ENCODE assay signal across 8 cellular contexts in genomic region chr12:34123092-34123491, GRCh38.
DNase-seq lines count a peak whose midpoint lies in the region; ATAC-seq, FAIRE-seq and TF ChIP-seq lines count a peak whose summit lies in the region.
"Not testable (repeated sequence)": the region's sequence is repeated elsewhere in the genome, so short reads cannot be mapped to it uniquely, and the experiment has no call there.

No MANE protein-coding gene starts in this region.

- not testable (repeated sequence) for H3K27ac ChIP-seq in astrocyte (ENCODE audit: low read depth, low read length); trophoblast cell (ENCODE audit: low read depth, low read length)

- not testable (repeated sequence) for H2AK5ac ChIP-seq in trophoblast cell (ENCODE audit: low read length)

- H3K23ac ChIP-seq in trophoblast cell (ENCODE audit: low read length): not testable (repeated sequence)

- POLR2A ChIA-PET in T-cell (lab: Charles Lee): not testable (repeated sequence)

- peak; percentile 99 for FAIRE-seq in A204.1 (lab: Jason Lieb, UNC)
- not testable (repeated sequence) for FAIRE-seq in astrocyte (lab: Jason Lieb, UNC)

- not testable (repeated sequence) for H3K4me1 ChIP-seq in astrocyte (ENCODE audit: insufficient read depth, low read length); trophoblast cell (ENCODE audit: control insufficient read depth in 1 of 2, insufficient read depth in 2 of 2, low read length in 2 of 2)

- ATAC-seq in HG02885 (IDR thresholded peaks at IDR 0.05; ENCODE audit: poor library complexity, unreplicated experiment) (peak; percentile 76), T-cell (replicated peaks in 1 of 4) (peak; percentile 52 to 67 (median 55))

- not testable (repeated sequence) for H3K4me3 Mint-ChIP-seq in T-cell; astrocyte (ENCODE audit: unreplicated experiment)

- DNase-seq in NCI-H146 treated with DMSO at 0.1 percent for 48 hours (lab: John Stamatoyannopoulos, UW; ENCODE audit: unreplicated experiment) (peak; percentile 6), T-cell (peak in 28 of 34 experiments; percentile 5 to 55 (median 30)), astrocyte (ENCODE audit: low read depth) (peak; percentile 0), head of caudate nucleus (peak in 34 of 42 donors; percentile 6 to 79 (median 48)), trophoblast cell (peak; percentile 39 to 82)

- not testable (repeated sequence) for H3K4ac ChIP-seq in trophoblast cell (ENCODE audit: low read depth, low read length)

- H3K9me3 ChIP-seq in astrocyte (ENCODE audit: insufficient read depth, low read depth, low read length): not testable (repeated sequence)
- peaks cover 18% of the 10 kb centered on the region for H3K9me3 ChIP-seq in trophoblast cell (ENCODE audit: insufficient read depth, low read depth, low read length)

- H3K4me1 Mint-ChIP-seq in T-cell: peaks cover 15 to 20% (median 18%) of the 10 kb centered on the region in 3 donors
- not testable (repeated sequence) for H3K4me1 Mint-ChIP-seq in astrocyte (ENCODE audit: low read depth, unreplicated experiment)

- not testable (repeated sequence) for H4K8ac ChIP-seq in trophoblast cell (ENCODE audit: low read depth, low read length)

- not testable (repeated sequence) for H3K4me2 ChIP-seq in astrocyte (ENCODE audit: low read length); trophoblast cell (ENCODE audit: low read length)

- TF ChIP-seq CTCF in GM12873 (IDR thresholded peaks at IDR 0.05; ENCODE audit: insufficient read depth, low read depth, low read length, missing control alignments): peak; percentile 80
- TF ChIP-seq CTCF in astrocyte (IDR thresholded peaks at IDR 0.05; ENCODE audit: insufficient read depth, low read depth, low read length): peak; percentile 69

- H4K20me1 ChIP-seq in astrocyte (ENCODE audit: insufficient read depth, low read length): not testable (repeated sequence)

- H3K9me3 Mint-ChIP-seq in T-cell; astrocyte (ENCODE audit: unreplicated experiment): not testable (repeated sequence)

- H2AFZ ChIP-seq in astrocyte (ENCODE audit: low read depth, low read length); trophoblast cell (ENCODE audit: insufficient read depth, low read length, poor library complexity): not testable (repeated sequence)

- not testable (repeated sequence) for H2BK12ac ChIP-seq in trophoblast cell (ENCODE audit: low read length)

- H3K4me3 ChIP-seq in astrocyte (ENCODE audit: insufficient read depth, low read depth, low read length); trophoblast cell (ENCODE audit: low read depth, low read length): not testable (repeated sequence)

- not testable (repeated sequence) for H3K36me3 Mint-ChIP-seq in T-cell; astrocyte (ENCODE audit: low read depth, unreplicated experiment)

- no CpG with 5 or more reads among the region's 6 CpGs for WGBS in trophoblast cell (ENCODE audit: extremely low coverage, insufficient coverage, insufficient read length)

- not testable (repeated sequence) for H4K12ac ChIP-seq in trophoblast cell (ENCODE audit: low read depth, low read length)

- H3K27me3 Mint-ChIP-seq in T-cell; astrocyte (ENCODE audit: low read depth, unreplicated experiment): not testable (repeated sequence)

- CTCF ChIA-PET in T-cell (lab: Charles Lee): interaction anchor here (0.5 to 1.1 kb wide), 5 partner anchors 10 to 1419 kb away, joined by 3 to 6 read pairs (median 3); no protein-coding TSS in a partner anchor

- not testable (repeated sequence) for H3K27me3 ChIP-seq in astrocyte (ENCODE audit: insufficient read depth, low read length); trophoblast cell (ENCODE audit: insufficient read depth, low read length)

- H4K91ac ChIP-seq in trophoblast cell (ENCODE audit: low read depth, low read length): not testable (repeated sequence)

- H3K14ac ChIP-seq in trophoblast cell (ENCODE audit: low read length): not testable (repeated sequence)

- not testable (repeated sequence) for H3K9ac ChIP-seq in astrocyte (ENCODE audit: low read length); trophoblast cell (ENCODE audit: low read length)

- not testable (repeated sequence) for H3K79me2 ChIP-seq in astrocyte (ENCODE audit: insufficient read depth, low read length); trophoblast cell (ENCODE audit: control insufficient read depth, insufficient read depth, low read length, poor library complexity)

- H3K18ac ChIP-seq in trophoblast cell (ENCODE audit: low read length): not testable (repeated sequence)

- H3K27ac Mint-ChIP-seq in T-cell; astrocyte (ENCODE audit: unreplicated experiment): not testable (repeated sequence)

- not testable (repeated sequence) for H2BK5ac ChIP-seq in trophoblast cell (ENCODE audit: low read depth, low read length, poor library complexity)

- not testable (repeated sequence) for H3K36me3 ChIP-seq in astrocyte (ENCODE audit: insufficient read depth, low read length); trophoblast cell (ENCODE audit: control insufficient read depth in 1 of 2, insufficient read depth in 2 of 2, low read length in 2 of 2)

- H3K79me1 ChIP-seq in trophoblast cell (ENCODE audit: low read length): not testable (repeated sequence)

- not testable (repeated sequence) for H2BK120ac ChIP-seq in trophoblast cell (ENCODE audit: insufficient read depth, low read length, poor library complexity)

- intact Hi-C loops in head of caudate nucleus (cut with DNase I): loop anchor here (5.0 kb wide), 1 partner anchor 94 kb away; no protein-coding TSS in a partner anchor

Comparison
In these comparisons a context has a peak if more than half of its experiments do, and no peak if none do; other contexts are left out.
1. DNase-seq: peak in every context shown above with its lines; median percentile 60 in trophoblast cell; 48 in head of caudate nucleus; 30 in T-cell; 6 in NCI-H146 treated with DMSO at 0.1 percent for 48 hours; 0 in astrocyte.